ENCODE assay signal across 9 cellular contexts in the genomic region with DNA sequence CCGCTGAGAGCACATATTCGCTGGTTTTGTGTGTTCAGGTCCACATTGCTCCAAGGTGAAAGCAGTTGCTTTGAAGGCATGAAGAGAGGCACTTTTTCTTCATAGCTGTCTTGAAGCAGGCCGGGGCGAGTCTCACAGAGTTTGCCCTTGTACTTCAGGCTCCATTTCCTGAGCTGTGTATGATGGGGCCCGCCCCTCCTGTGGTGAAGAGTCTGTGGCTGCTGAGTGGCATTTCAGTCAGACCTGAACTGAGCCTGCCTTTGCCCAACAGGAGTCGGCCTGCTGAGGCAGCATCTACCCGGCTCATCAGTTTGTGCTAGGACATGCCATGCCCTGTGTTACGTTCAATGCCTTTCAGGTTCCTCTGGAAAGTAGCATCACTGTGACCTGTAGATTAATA. TPM values are rescaled to one million over a fixed set of nuclear protein-coding genes. Genes with fewer than 3 reads are reported as not detected.
DNase-seq lines count a peak whose midpoint lies in the region; ATAC-seq and TF ChIP-seq lines count a peak whose summit lies in the region.
"Had no signal": no experiment of that assay in that cellular context is flagged by ENCODE, and none has a peak within 500 bp of the region (broad histone marks: within the 10 kb centered on the region; RNA-seq: fewer than 3 reads in every experiment).

No MANE protein-coding gene starts in this region.

- no peak overlapping the region for H2BK12ac ChIP-seq in H9 (ENCODE audit: insufficient read length, low read depth, low read length)

- H4K20me1 ChIP-seq in H9 (ENCODE audit: control insufficient read depth, insufficient read depth, insufficient read length) = no peaks in the 10 kb centered on the region

- no peak overlapping the region for H3K4me2 ChIP-seq in H9 (ENCODE audit: insufficient read depth, insufficient read length, low read length)

- no peak overlapping the region for H2AK5ac ChIP-seq in H9 (ENCODE audit: insufficient read length, low read length)

- TF ChIP-seq CTCF in coronary artery (IDR thresholded peaks at IDR 0.05) = no peak
- no peak for TF ChIP-seq CTCF in H9 (conservative IDR thresholded peaks at IDR 0.05)

- no peak overlapping the region for H3K27ac ChIP-seq in coronary artery
- no peak overlapping the region for H3K27ac ChIP-seq in H9 (ENCODE audit: insufficient read length, low read depth, low read length)

- H2BK20ac ChIP-seq in H9 (ENCODE audit: low read depth, low read length, poor library complexity, severe bottlenecking) = no peak overlapping the region

- no peak overlapping the region for H3K23ac ChIP-seq in H9 (ENCODE audit: insufficient read length, low read depth, low read length)

- no peak overlapping the region for H2AFZ ChIP-seq in H9 (ENCODE audit: low read length)

- no peak overlapping the region for H3K18ac ChIP-seq in H9 (ENCODE audit: insufficient read length, low read depth, low read length)

- no peaks in the 10 kb centered on the region for H3K27me3 ChIP-seq in H9 (ENCODE audit: insufficient read depth, low read length)

- H3K9me3 Mint-ChIP-seq in H9 = no peaks in the 10 kb centered on the region

- no peaks in the 10 kb centered on the region for H3K9me3 ChIP-seq in H9 (ENCODE audit: control insufficient read depth, low read depth, low read length)

- no peak overlapping the region for H3K56ac ChIP-seq in H9 (ENCODE audit: insufficient read length, low read depth, low read length)

- H3K4me1 ChIP-seq in H9 (ENCODE audit: insufficient read depth, low read length) = no peaks in the 10 kb centered on the region

- no peaks in the 10 kb centered on the region for H3K79me1 ChIP-seq in H9 (ENCODE audit: insufficient read depth, low read depth, low read length, poor library complexity, severe bottlenecking)

- H3K36me3 Mint-ChIP-seq in H9 (ENCODE audit: insufficient read depth in 1 of 3, low read depth in 3 of 3) = peaks cover 0 to 2% (median 0%) of the 10 kb centered on the region in 3 experiments; a peak in 2 of 7 replicates

- no peak overlapping the region for H4K8ac ChIP-seq in H9 (replicated peaks; ENCODE audit: insufficient read length, low read depth, low read length)

- H3K4me3 ChIP-seq in coronary artery = no peak overlapping the region

- DNase-seq in activated CD4-positive, alpha-beta T cell treated with anti-CD3 and anti-CD28 coated beads for 4 hours = peak; percentile 71 to 73
- DNase-seq in coronary artery (ENCODE audit: low spot score) (peak; percentile 57), OCI-M2 (lab: John Stamatoyannopoulos, UW; ENCODE audit: unreplicated experiment) (no peak), H9 (no peak), NCI-H345 treated with DMSO at 0.1 percent for 48 hours (lab: John Stamatoyannopoulos, UW; ENCODE audit: unreplicated experiment) (no peak)
- DNase-seq in stimulated activated CD8-positive, alpha-beta memory T cell treated with anti-CD3 and anti-CD28 coated beads, Interleukin-15, amount 100 ng/mL, for 48 hours (ENCODE audit: low read depth in 2 of 2) = peak; percentile 71
- DNase-seq: NCI-H510A had no signal

- H3K4ac ChIP-seq in H9 (ENCODE audit: low read depth, low read length) = no peak overlapping the region

- no peak overlapping the region for H4K91ac ChIP-seq in H9 (ENCODE audit: insufficient read length, low read depth, low read length)

- no peaks in the 10 kb centered on the region; the same call in 1 of the 2 replicates for H3K27me3 Mint-ChIP-seq in H9 (ENCODE audit: low read depth)

- H3K79me2 ChIP-seq in H9 (ENCODE audit: insufficient read depth, low read length) = no peaks in the 10 kb centered on the region

- H2BK120ac ChIP-seq in H9 (ENCODE audit: low read depth, low read length, poor library complexity, severe bottlenecking) = no peak overlapping the region

- no peak overlapping the region for H3K9ac ChIP-seq in H9 (ENCODE audit: extremely low read depth, insufficient read length, low read length)

- H3K23me2 ChIP-seq in H9 (ENCODE audit: insufficient read length, low read depth, low read length, poor library complexity, severe bottlenecking) = no peaks in the 10 kb centered on the region

- H2BK5ac ChIP-seq in H9 (ENCODE audit: insufficient read length, low read length) = no peak overlapping the region

- no peaks in the 10 kb centered on the region for H3K4me1 Mint-ChIP-seq in H9

- peak; percentile 71 for ATAC-seq in GM21723 (IDR thresholded peaks at IDR 0.05; ENCODE audit: unreplicated experiment)
- no peak for ATAC-seq in HG02798 (IDR thresholded peaks at IDR 0.05; ENCODE audit: poor library complexity, unreplicated experiment)

- H3K4me3 Mint-ChIP-seq in H9 = no peak overlapping the region

- H3T11ph ChIP-seq in H9 (ENCODE audit: low read length) = no peak overlapping the region

- no CpG with 5 or more reads among the region's 8 CpGs for WGBS in H9 (ENCODE audit: extremely low coverage, insufficient read length, low lambda C conversion rate)

- no peak overlapping the region for H4K5ac ChIP-seq in H9 (ENCODE audit: insufficient read length, low read depth, low read length)

- H3K14ac ChIP-seq in H9 (ENCODE audit: insufficient read depth, low read length) = no peak overlapping the region

- no peak overlapping the region for H3K27ac Mint-ChIP-seq in H9

- H2BK15ac ChIP-seq in H9 (ENCODE audit: low read depth, low read length) = no peak overlapping the region

RNA-seq across cellular contexts. Expression of a gene that starts 44.4 kb away (rescaled TPM):
- not detected in 2 replicates for total RNA-seq in H9 (2021)

Comparison
In these comparisons a context has a peak if more than half of its experiments do, and no peak if none do; other contexts are left out.
1. DNase-seq: peak in activated CD4-positive, alpha-beta T cell treated with anti-CD3 and anti-CD28 coated beads for 4 hours (2 of 2), coronary artery (single experiment) and stimulated activated CD8-positive, alpha-beta memory T cell treated with anti-CD3 and anti-CD28 coated beads, Interleukin-15, amount 100 ng/mL, for 48 hours (2 of 2); none in OCI-M2 (single experiment), H9 (single experiment) and NCI-H345 treated with DMSO at 0.1 percent for 48 hours (single experiment).